Comparison of ENCODE assay signal across 28 cellular contexts in genomic region chr5:118906932-118907331, GRCh38.
"Had no signal": no experiment of that assay in that cellular context is flagged by ENCODE, and none has a peak within 500 bp of the region (broad histone marks: within the 10 kb centered on the region; RNA-seq: fewer than 3 reads in every experiment).

No MANE protein-coding gene starts in this region.

- H3K27me3 Mint-ChIP-seq: naive thymus-derived CD8-positive, alpha-beta T cell had no signal

- H3K36me3 ChIP-seq: esophagus squamous epithelium, right lobe of liver, stomach, thyroid gland had no signal

- ATAC-seq: naive thymus-derived CD8-positive, alpha-beta T cell; psoas muscle had no signal

- H3K4me1 Mint-ChIP-seq: immature natural killer cell, nephron progenitor cell had no signal

- H3K9me3 ChIP-seq: esophagus squamous epithelium, psoas muscle, right lobe of liver, stomach, thyroid gland had no signal

- H3K4me1 ChIP-seq: esophagus squamous epithelium, psoas muscle, stomach, thyroid gland had no signal

- H3K4me3 Mint-ChIP-seq: endodermal cell; immature natural killer cell; naive thymus-derived CD8-positive, alpha-beta T cell; nephron progenitor cell had no signal

- H3K9me3 Mint-ChIP-seq: endodermal cell; naive thymus-derived CD8-positive, alpha-beta T cell had no signal

- H3K4me3 ChIP-seq: dorsolateral prefrontal cortex, esophagus squamous epithelium, psoas muscle, right lobe of liver, stomach, thyroid gland had no signal

- H3K27ac Mint-ChIP-seq: endodermal cell; immature natural killer cell; naive thymus-derived CD8-positive, alpha-beta T cell; nephron progenitor cell had no signal

- FAIRE-seq: colon, endothelial cell of umbilical vein, small intestine had no signal

- H3K27me3 ChIP-seq: dorsolateral prefrontal cortex, esophagus squamous epithelium, right lobe of liver, stomach, thyroid gland had no signal

- DNase-seq: central memory CD4-positive, alpha-beta T cell; dorsolateral prefrontal cortex; effector CD4-positive, alpha-beta T cell; endodermal cell; esophagus squamous epithelium; foreskin melanocyte; hypothalamus; immature natural killer cell; islet precursor cell; kidney glomerular epithelial cell; mammary epithelial cell; naive thymus-derived CD8-positive, alpha-beta T cell; nephron progenitor cell; nucleus accumbens; posterior cingulate gyrus; psoas muscle; right lobe of liver; stimulated activated CD4-positive, alpha-beta T cell treated with anti-CD3 and anti-CD28 coated beads, Interleukin-12 subunit alpha, Interleukin-12 subunit beta, amount 100 ng/mL, for 4 hours; stimulated activated CD4-positive, alpha-beta T cell treated with anti-CD3 and anti-CD28 coated beads, Interleukin-1b, Interleukin-23, amount 100 ng/mL, for 48 hours; stimulated activated CD4-positive, alpha-beta T cell treated with anti-CD3 and anti-CD28 coated beads, Interleukin-4, amount 100 ng/mL, for 1 hour; stimulated activated CD8-positive, alpha-beta memory T cell treated with anti-CD3 and anti-CD28 coated beads, Interleukin-4, amount 100 ng/mL, for 48 hours; stimulated activated naive CD4-positive, alpha-beta T cell treated with Interleukin-2 at 50 U/mL for 16 hours; stomach; thyroid gland; trophoblast cell had no signal

- H3K27ac ChIP-seq: dorsolateral prefrontal cortex, esophagus squamous epithelium, psoas muscle, right lobe of liver, stomach, thyroid gland had no signal
